ENCODE assay signal across 1 cellular context in the genomic region with DNA sequence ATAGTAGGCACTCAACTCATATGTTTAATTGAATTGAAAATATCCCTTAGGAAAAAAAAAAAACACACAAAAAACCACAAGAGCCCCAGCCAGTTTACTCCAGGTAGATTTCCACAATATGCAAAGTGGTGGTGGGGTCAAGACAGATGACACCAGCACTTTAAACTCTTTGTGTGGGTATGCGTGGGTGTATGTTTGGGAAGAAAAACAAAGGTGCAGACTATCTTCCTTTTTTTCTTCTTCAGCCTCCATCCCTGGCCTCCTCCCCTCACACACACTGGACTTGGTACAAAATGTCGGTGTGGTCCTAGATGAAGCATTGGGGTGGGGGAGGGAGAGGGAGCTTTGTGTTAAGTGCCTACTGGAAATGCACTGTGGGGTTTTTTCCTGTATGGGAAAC.
TF ChIP-seq lines count a peak whose summit lies in the region.

No MANE protein-coding gene starts in this region.

TF ChIP-seq in endothelial cell of umbilical vein, 7 proteins besides CTCF, POLR2A, EP300 and RAD21 (continued from another document):
- TF ChIP-seq MYC (IDR thresholded peaks at IDR 0.05; ENCODE audit: low read depth, low read length) = no peak
- TF ChIP-seq POLR2AphosphoS5 (IDR thresholded peaks at IDR 0.05; ENCODE audit: insufficient read depth, low read depth, low read length) = no peak
